10 cellular contexts compared by ENCODE assay signal in the genomic region with DNA sequence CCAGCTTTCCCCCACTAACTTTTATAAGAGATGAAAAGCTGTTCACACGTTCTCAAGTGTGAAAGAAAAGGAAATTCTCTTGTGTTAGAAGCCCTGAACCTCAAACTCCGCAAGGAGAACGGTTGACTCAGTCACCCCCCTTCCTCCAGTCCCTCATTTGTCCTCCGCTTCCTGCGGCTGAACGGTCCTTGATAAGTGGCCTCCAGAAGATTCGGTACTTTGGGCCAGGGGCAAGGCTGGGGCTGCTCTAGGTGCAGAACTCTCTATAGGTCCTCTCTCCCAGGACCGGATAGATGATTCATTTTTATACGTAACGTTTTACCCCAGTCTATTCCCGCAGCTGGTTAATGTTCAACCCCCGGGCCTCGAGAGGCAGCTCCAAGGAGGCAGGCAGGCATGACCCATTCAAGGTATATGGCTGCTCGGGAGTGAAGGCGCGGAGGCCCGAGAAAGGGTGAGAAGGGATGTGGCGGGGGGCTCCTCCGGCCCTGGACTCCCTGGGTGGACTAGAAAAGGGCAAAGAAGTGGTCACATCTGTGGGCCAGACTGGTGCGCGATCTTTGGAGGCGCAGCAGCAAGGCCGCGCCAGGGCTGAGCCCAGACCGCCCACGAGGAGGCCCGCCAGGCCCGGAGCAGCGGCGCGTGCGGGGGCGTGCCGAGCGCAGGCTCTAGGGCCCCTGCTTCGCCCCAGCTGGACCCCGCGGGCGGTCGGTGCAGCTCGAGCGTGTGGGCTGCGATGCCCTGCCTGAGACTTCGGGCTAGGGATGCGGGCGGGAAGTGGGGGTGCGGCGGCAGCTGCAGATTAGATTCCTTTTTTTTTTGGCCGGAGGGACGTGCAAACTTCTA. TPM values are rescaled to one million over a fixed set of nuclear protein-coding genes. Genes with fewer than 3 reads are reported as not detected.
DNase-seq lines count a peak whose midpoint lies in the region; ATAC-seq and TF ChIP-seq lines count a peak whose summit lies in the region.
"Had no signal": no experiment of that assay in that cellular context is flagged by ENCODE, and none has a peak within 500 bp of the region (broad histone marks: within the 10 kb centered on the region; RNA-seq: fewer than 3 reads in every experiment).

No MANE protein-coding gene starts in this region.

- no peaks in the 10 kb centered on the region for H4K20me1 ChIP-seq in osteoblast (ENCODE audit: insufficient read depth, low read length)

- TF ChIP-seq POLR2A in ovary (IDR thresholded peaks at IDR 0.05) = no peak

- H2AFZ ChIP-seq in osteoblast (ENCODE audit: low read length) = no peak overlapping the region

- H3K36me3 ChIP-seq in osteoblast (ENCODE audit: insufficient read depth, low read length) (no peaks in the 10 kb centered on the region), ovary (no peaks in the 10 kb centered on the region)

- no peak overlapping the region for H3K27ac Mint-ChIP-seq in effector memory CD8-positive, alpha-beta T cell

- no peaks in the 10 kb centered on the region for H3K9me3 Mint-ChIP-seq in effector memory CD8-positive, alpha-beta T cell

- no peaks in the 10 kb centered on the region for H3K79me2 ChIP-seq in osteoblast (ENCODE audit: insufficient read depth, low read length)

- peak overlapping the region; percentile 18 for H3K4me2 ChIP-seq in osteoblast (ENCODE audit: insufficient read depth, low read length)

- ATAC-seq in GM18907 (IDR thresholded peaks at IDR 0.05; ENCODE audit: unreplicated experiment) (peak; percentile 95), HG02610 (IDR thresholded peaks at IDR 0.05; ENCODE audit: unreplicated experiment) (peak; percentile 74), SK-N-SH treated with all-trans-retinoic acid at 6 μM for 48 hours (peak; percentile 24), HG03025 (IDR thresholded peaks at IDR 0.05; ENCODE audit: low FRiP score, unreplicated experiment) (no peak)
- no peak for ATAC-seq in effector memory CD8-positive, alpha-beta T cell (replicated peaks)

- intact Hi-C loops in ovary (cut with DNase I) = no loop called here

- H3K4me1 ChIP-seq in osteoblast (ENCODE audit: insufficient read depth, low read length) (no peaks in the 10 kb centered on the region), ovary (ENCODE audit: insufficient read depth) (no peaks in the 10 kb centered on the region)

- H3K9me3 ChIP-seq in osteoblast (ENCODE audit: low read depth, low read length) (no peaks in the 10 kb centered on the region), ovary (peaks cover 0 to 5% of the 10 kb centered on the region in 2 donors)

- peaks cover 3% of the 10 kb centered on the region for H3K36me3 Mint-ChIP-seq in effector memory CD8-positive, alpha-beta T cell (ENCODE audit: insufficient read depth)

- DNase-seq in osteoblast (ENCODE audit: insufficient read length, low spot score, missing footprints) = peak; percentile 71
- DNase-seq in effector memory CD8-positive, alpha-beta T cell = no peak
- no peak for DNase-seq in H4 (ENCODE audit: low spot score)
- no peak for DNase-seq in ovary
- DNase-seq: NCI-H510A treated with DMSO at 0.1 percent for 48 hours had no signal

- H3K27me3 ChIP-seq in osteoblast (ENCODE audit: insufficient read depth, low read length) = peaks cover 84% of the 10 kb centered on the region
- no peaks in the 10 kb centered on the region for H3K27me3 ChIP-seq in ovary

- peaks cover 75 to 82% of the 10 kb centered on the region in 2 donors for H3K27me3 Mint-ChIP-seq in effector memory CD8-positive, alpha-beta T cell

- TF ChIP-seq EP300 in ovary (IDR thresholded peaks at IDR 0.05) = no peak

- H3K4me3 ChIP-seq in osteoblast (ENCODE audit: insufficient read depth, low read length) (peak overlapping the region; percentile 16), ovary (no peak overlapping the region)
- H3K4me3 ChIP-seq: skin epidermis had no signal

- H3K4me1 Mint-ChIP-seq in effector memory CD8-positive, alpha-beta T cell (ENCODE audit: low read depth in 2 of 2) = peaks cover 0 to 5% of the 10 kb centered on the region in 2 donors

- H3K27ac ChIP-seq in osteoblast (ENCODE audit: low read depth, low read length) = no peak overlapping the region
- no peak overlapping the region for H3K27ac ChIP-seq in ovary
- H3K27ac ChIP-seq: skin epidermis had no signal

- WGBS in ovary, 3 donors = 3% methylated on average over 49 to 50 of the region's 50 CpGs

- no peak for TF ChIP-seq CTCF in osteoblast (IDR thresholded peaks at IDR 0.05; ENCODE audit: extremely low read depth, low read depth, low read length)
- no peak for TF ChIP-seq CTCF in ovary (IDR thresholded peaks at IDR 0.05)

- no peak overlapping the region for H3K4me3 Mint-ChIP-seq in effector memory CD8-positive, alpha-beta T cell

TF ChIP-seq in SK-N-SH treated with all-trans-retinoic acid at 6 μM for 48 hours, 23 proteins besides CTCF, POLR2A, EP300 and RAD21:
- TF ChIP-seq TOX (CRISPR knock-in tag; IDR thresholded peaks at IDR 0.05; ENCODE audit: borderline replicate concordance) (no peak), SNAI2 (CRISPR knock-in tag; IDR thresholded peaks at IDR 0.05) (no peak)
TF ChIP-seq in SK-N-SH treated with all-trans-retinoic acid at 6 μM for 48 hours: peak in this region for 0.

RNA-seq across cellular contexts. Expression of a gene that starts 11.7 kb away (rescaled TPM):
- total RNA-seq in osteoblast (0.36 and 0.59 TPM in 2 replicates), ovary (under 1 TPM in 2 of 7 donors, not detected in 5; 0.15 to 0.24 TPM)
- 5.7 and 11.7 TPM in 2 replicates for total RNA-seq in H4 (2014; rRNA removed; shearing (Covaris generic))
- polyA plus RNA-seq in ovary = not detected

Comparison
In these comparisons a context has a peak if more than half of its experiments do, and no peak if none do; other contexts are left out.
1. ATAC-seq: peak in GM18907 (single experiment), HG02610 (single experiment) and SK-N-SH treated with all-trans-retinoic acid at 6 μM for 48 hours (single experiment); none in effector memory CD8-positive, alpha-beta T cell (single experiment) and HG03025 (single experiment).